Comparison of ENCODE assay signal across 8 cellular contexts in the genomic region with DNA sequence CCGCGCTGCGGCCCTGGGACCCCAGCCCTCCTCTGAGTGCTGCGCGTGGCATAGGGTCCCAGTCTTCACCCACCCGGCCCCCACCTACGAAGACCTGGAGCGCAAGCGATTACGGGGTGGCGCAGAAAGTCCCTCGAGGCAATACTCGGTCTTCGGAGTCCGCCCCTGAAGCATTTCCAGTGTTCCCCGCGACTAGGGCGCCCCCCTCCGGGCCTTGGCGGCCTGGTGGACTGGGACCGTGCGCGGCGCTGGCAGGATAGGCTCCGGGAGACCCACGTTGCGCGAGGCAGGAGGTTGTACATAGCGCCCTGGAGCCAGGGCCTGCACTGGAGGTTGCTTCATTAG.
DNase-seq lines count a peak whose midpoint lies in the region; ATAC-seq and TF ChIP-seq lines count a peak whose summit lies in the region.

No MANE protein-coding gene starts in this region.

- in situ Hi-C loops in GM18951 (cut with MboI; ENCODE audit: low sequenced_read_pairs, unreplicated experiment): loop anchor here (5.0 kb wide), 1 partner anchor 151 kb away; no protein-coding TSS in a partner anchor

- TF ChIP-seq CTCF in AG09319 (IDR thresholded peaks at IDR 0.05; ENCODE audit: low read depth, low read length): peak; percentile 90

- peak; percentile 61 for ATAC-seq in HG03159 (IDR thresholded peaks at IDR 0.05; ENCODE audit: unreplicated experiment)

- DNase-seq in AG09319 (ENCODE audit: extremely low read depth, low read depth) (peak; percentile 70), NCI-H345 treated with DMSO at 0.1 percent for 48 hours (lab: John Stamatoyannopoulos, UW; ENCODE audit: unreplicated experiment) (peak; percentile 71), cerebellar cortex (ENCODE audit: low spot score) (peak; percentile 84), kidney tubule cell (ENCODE audit: low spot score) (peak; percentile 91)
- peak; percentile 93 for DNase-seq in activated CD4-positive, CD25-positive, alpha-beta regulatory T cell treated with anti-CD3 and anti-CD28 coated beads, Interleukin-2, amount 50 U/mL, for 72 hours
- peak; percentile 94 for DNase-seq in stimulated activated CD4-positive, alpha-beta T cell treated with anti-CD3 and anti-CD28 coated beads, Interleukin-1b, Interleukin-23, amount 100 ng/mL, for 4 hours (ENCODE audit: low read depth in 2 of 2)

- peak; percentile 51 for TF ChIP-seq POLR2A in GM18951 (IDR thresholded peaks at IDR 0.05; ENCODE audit: extremely low read depth, insufficient read depth, insufficient read length)

Comparison
In these comparisons a context has a peak if more than half of its experiments do, and no peak if none do; other contexts are left out.
1. Peak in every context shown above with its lines: DNase-seq and ATAC-seq.